ENCODE assay signal across 8 cellular contexts in genomic region chr1:160777486-160778089, GRCh38. TPM values are rescaled to one million over a fixed set of nuclear protein-coding genes. Genes with fewer than 3 reads are reported as not detected.
DNase-seq lines count a peak whose midpoint lies in the region; ATAC-seq and TF ChIP-seq lines count a peak whose summit lies in the region.

No MANE protein-coding gene starts in this region.

- H3K27ac Mint-ChIP-seq in activated naive CD4-positive, alpha-beta T cell treated with anti-CD3 and anti-CD28 coated beads, Interleukin-2, amount 10 ng/mL, durations not matched to agents 7 days and 5 days: peak overlapping the region; percentile 5

- H3K9me3 Mint-ChIP-seq in activated naive CD4-positive, alpha-beta T cell treated with anti-CD3 and anti-CD28 coated beads, Interleukin-2, amount 10 ng/mL, durations not matched to agents 7 days and 5 days: no peaks in the 10 kb centered on the region

- H3K4me1 Mint-ChIP-seq in activated naive CD4-positive, alpha-beta T cell treated with anti-CD3 and anti-CD28 coated beads, Interleukin-2, amount 10 ng/mL, durations not matched to agents 7 days and 5 days: peaks cover 41% of the 10 kb centered on the region

- intact Hi-C loops in A673 (cut with micrococcal nuclease; ENCODE audit: unreplicated experiment) (no loop called here), right lobe of liver (cut with DNase I) (no loop called here)

- CTCF ChIA-PET in A673 (lab: Charles Lee): interaction anchor here (1.0 kb wide), 1 partner anchor 50 kb away, joined by 4 read pairs; no protein-coding TSS in a partner anchor
- CTCF ChIA-PET in activated naive CD4-positive, alpha-beta T cell treated with anti-CD3 and anti-CD28 coated beads, Interleukin-2, amount 10 ng/mL, durations not matched to agents 7 days and 5 days (lab: Charles Lee): interaction anchor here (0.6 to 9.3 kb wide), 28 partner anchors 9 to 212 kb away, joined by 3 to 157 read pairs (median 7); partner anchors contain the start of genes CD48, ITLN2, LY9 and SLAMF1

- H3K36me3 ChIP-seq in A673 (ENCODE audit: insufficient read depth, low read length, poor library complexity, severe bottlenecking) (no peaks in the 10 kb centered on the region), right lobe of liver (no peaks in the 10 kb centered on the region)

- no peaks in the 10 kb centered on the region for H3K36me3 Mint-ChIP-seq in activated naive CD4-positive, alpha-beta T cell treated with anti-CD3 and anti-CD28 coated beads, Interleukin-2, amount 10 ng/mL, durations not matched to agents 7 days and 5 days

- peak; percentile 57 for DNase-seq in A673 (ENCODE audit: low spot score)
- peak; percentile 14 to 29 for DNase-seq in NOMO-1 (lab: John Stamatoyannopoulos, UW; ENCODE audit: unreplicated experiment in 2 of 2)
- DNase-seq in activated naive CD4-positive, alpha-beta T cell treated with anti-CD3 and anti-CD28 coated beads, Interleukin-2, amount 10 ng/mL, durations not matched to agents 7 days and 5 days: peak; percentile 64
- no peak for DNase-seq in right lobe of liver

- H3K4me1 ChIP-seq in A673 (ENCODE audit: insufficient read depth, low read length, poor library complexity, severe bottlenecking) (no peaks in the 10 kb centered on the region), right lobe of liver (no peaks in the 10 kb centered on the region)

- H3K9me3 ChIP-seq in A673 (ENCODE audit: low read depth, low read length, poor library complexity, severe bottlenecking) (no peaks in the 10 kb centered on the region), right lobe of liver (no peaks in the 10 kb centered on the region)

- TF ChIP-seq CTCF in A673 (conservative IDR thresholded peaks at IDR 0.05; ENCODE audit: low read depth, low read length) (peak; percentile 74), GM12875 (IDR thresholded peaks at IDR 0.05; ENCODE audit: borderline replicate concordance, insufficient read depth, low read depth, low read length) (peak; percentile 78), right lobe of liver (IDR thresholded peaks at IDR 0.05) (peak; percentile 12 to 45 (median 24))

- no peak overlapping the region for H3K4me3 Mint-ChIP-seq in activated naive CD4-positive, alpha-beta T cell treated with anti-CD3 and anti-CD28 coated beads, Interleukin-2, amount 10 ng/mL, durations not matched to agents 7 days and 5 days

- H3K4me3 ChIP-seq in A673 (ENCODE audit: low read depth, low read length, poor library complexity, severe bottlenecking) (no peak overlapping the region), GM12875 (ENCODE audit: low read depth, low read length) (no peak overlapping the region), right lobe of liver (no peak overlapping the region)

- BruUV-seq in A673 (replicated peaks; lab: Mats Ljungman, UMichigan): no TSS peak

- no peaks in the 10 kb centered on the region for H3K27me3 Mint-ChIP-seq in activated naive CD4-positive, alpha-beta T cell treated with anti-CD3 and anti-CD28 coated beads, Interleukin-2, amount 10 ng/mL, durations not matched to agents 7 days and 5 days

- WGBS in right lobe of liver (ENCODE audit: insufficient coverage, low coverage, low lambda C conversion rate, missing lambda C conversion rate): 57% methylated on average over 1 of the region's 7 CpGs

- no peak overlapping the region for H3K27ac ChIP-seq in A673 (ENCODE audit: low read depth, low read length, poor library complexity, severe bottlenecking)
- no peak overlapping the region for H3K27ac ChIP-seq in right lobe of liver

- TF ChIP-seq POLR2A in right lobe of liver (IDR thresholded peaks at IDR 0.05): no peak

- H3K27me3 ChIP-seq in A673 (replicated peaks; ENCODE audit: insufficient read depth, low read depth, low read length, poor library complexity): peaks cover 4% of the 10 kb centered on the region
- H3K27me3 ChIP-seq in right lobe of liver: no peaks in the 10 kb centered on the region

- POLR2A ChIA-PET in A673 (lab: Charles Lee; ENCODE audit: low non-redundant PET): interaction anchor here (0.5 to 0.6 kb wide), 2 partner anchors 27 to 79 kb away, joined by 3 to 4 read pairs; no protein-coding TSS in a partner anchor

- ATAC-seq in right lobe of liver (peak in 3 of 4 donors; percentile 25 to 63 (median 37)), GM21367 (IDR thresholded peaks at IDR 0.05; ENCODE audit: unreplicated experiment) (no peak), GM18511 (IDR thresholded peaks at IDR 0.05; ENCODE audit: unreplicated experiment) (no peak), HG03520 (IDR thresholded peaks at IDR 0.05; ENCODE audit: unreplicated experiment) (no peak)

RNA-seq across cellular contexts. Expression of gene LY9, which starts 18.4 kb away (rescaled TPM):
- total RNA-seq in A673 (2021) (not detected in 2 replicates), right lobe of liver (1 to 10 TPM in 1 of 6 experiments, under 1 TPM in 4, not detected in 1; 0.11 to 1.3 (median 0.37) TPM)

RNA-seq across cellular contexts. Expression of gene SLAMF7, which starts 38.5 kb away (rescaled TPM):
- total RNA-seq in A673 (2021) (not detected in 2 replicates), right lobe of liver (1 to 10 TPM in 3 of 6 experiments, under 1 TPM in 3; 0.74 to 5.2 (median 0.99) TPM)

Comparison
In these comparisons a context has a peak if more than half of its experiments do, and no peak if none do; other contexts are left out.
1. DNase-seq: peak in A673 (single experiment), NOMO-1 (2 of 2) and activated naive CD4-positive, alpha-beta T cell treated with anti-CD3 and anti-CD28 coated beads, Interleukin-2, amount 10 ng/mL, durations not matched to agents 7 days and 5 days (single experiment); none in right lobe of liver (0 of 3).
2. CTCF ChIP-seq: peak in every context shown above with its lines; median percentile 78 in GM12875; 74 in A673; 24 in right lobe of liver.
3. ATAC-seq: peak in right lobe of liver (3 of 4); none in GM21367 (single experiment), GM18511 (single experiment) and HG03520 (single experiment).